ENCODE assay signal across 13 cellular contexts in genomic region chr16:81473561-81473960, GRCh38. TPM values are rescaled to one million over a fixed set of nuclear protein-coding genes. Genes with fewer than 3 reads are reported as not detected.
A peak's percentile ranks its signal among the peaks of the same experiment; 100 is the strongest.
DNase-seq lines count a peak whose midpoint lies in the region; ATAC-seq, FAIRE-seq and TF ChIP-seq lines count a peak whose summit lies in the region.
"Had no signal": no experiment of that assay in that cellular context is flagged by ENCODE, and none has a peak within 500 bp of the region (broad histone marks: within the 10 kb centered on the region; RNA-seq: fewer than 3 reads in every experiment).

No MANE protein-coding gene starts in this region.

- H3K9me2 ChIP-seq in GM23248 (ENCODE audit: insufficient read depth) = no peaks in the 10 kb centered on the region

- in situ Hi-C loops in GM23248 (cut with MboI) = no loop called here

- no peak for FAIRE-seq in D721Med (lab: Jason Lieb, UNC)

- H3K36me3 ChIP-seq in GM23248 (ENCODE audit: low read depth) (no peaks in the 10 kb centered on the region; the same call in 1 of the 2 replicates), spleen (peaks cover 0 to 22% (median 0%) of the 10 kb centered on the region in 6 donors)

- 62 to 64% methylated on average over 10 of the region's 10 CpGs for WGBS in GM23248 (ENCODE audit: low coverage in 1 of 2, low lambda C conversion rate in 2 of 2, missing lambda C conversion rate in 2 of 2), 2 experiments
- WGBS in spleen, 5 donors = 77 to 85% (median 84%) methylated on average over 10 of the region's 10 CpGs

- H2AFZ ChIP-seq in GM23248 = no peak overlapping the region

- intact Hi-C loops in spleen (cut with DNase I; ENCODE audit: low total_unique reads) = no loop called here

- no peak overlapping the region for H3K4me2 ChIP-seq in GM23248 (ENCODE audit: unreplicated experiment)

- H3K4me1 ChIP-seq in GM23248 (ENCODE audit: insufficient read depth) (no peaks in the 10 kb centered on the region), spleen (peaks cover 50 to 100% (median 98%) of the 10 kb centered on the region in 6 donors), foreskin keratinocyte (no peaks in the 10 kb centered on the region)

- H4K20me1 ChIP-seq in GM23248 (ENCODE audit: insufficient read depth) = peaks cover 7% of the 10 kb centered on the region; the same call in 1 of the 2 replicates

- no peak overlapping the region for H3K27ac ChIP-seq in GM23248
- peak overlapping the region in 7 of 8 donors; percentile 58 to 95 (median 65) for H3K27ac ChIP-seq in spleen
- no peak overlapping the region for H3K27ac ChIP-seq in foreskin keratinocyte

- H3K79me2 ChIP-seq in GM23248 (ENCODE audit: insufficient read depth) = peaks cover 92% of the 10 kb centered on the region

- TF ChIP-seq CTCF in cardiac fibroblast (IDR thresholded peaks at IDR 0.05; ENCODE audit: low read depth, low read length) = no peak
- TF ChIP-seq CTCF in spleen (IDR thresholded peaks at IDR 0.05 in 8 of 11, conservative IDR thresholded peaks at IDR 0.05 in 3 of 11) = no peak
- TF ChIP-seq CTCF in foreskin keratinocyte (conservative IDR thresholded peaks at IDR 0.05) = no peak
- TF ChIP-seq CTCF in D721Med (IDR thresholded peaks at IDR 0.05; ENCODE audit: insufficient read depth, missing control alignments) = no peak

- peaks cover 7% of the 10 kb centered on the region; the same call in 1 of the 2 replicates for H3F3A ChIP-seq in GM23248 (ENCODE audit: insufficient read depth)

- ATAC-seq in HG02884 (IDR thresholded peaks at IDR 0.05; ENCODE audit: unreplicated experiment) = no peak
- ATAC-seq in GM19328 (IDR thresholded peaks at IDR 0.05; ENCODE audit: unreplicated experiment) = no peak
- no peak for ATAC-seq in foreskin keratinocyte

- H3K4me3 ChIP-seq in GM23248 (no peak overlapping the region), cardiac fibroblast (replicated peaks in 1 of 2; ENCODE audit: low read depth in 2 of 2, low read length in 2 of 2) (no peak overlapping the region), spleen (no peak overlapping the region)

- DNase-seq in GM23248 (peak; percentile 23), cardiac fibroblast (ENCODE audit: low read depth in 2 of 2) (peak; percentile 72 to 73), left kidney (ENCODE audit: low read depth, low spot score) (peak; percentile 68), spleen (no peak), foreskin keratinocyte (no peak), D721Med (ENCODE audit: insufficient read length, low spot score) (no peak)
- DNase-seq: activated CD4-positive, alpha-beta T cell treated with anti-CD3 and anti-CD28 coated beads, Interleukin-2, amount 10 ng/mL, durations not matched to agents 24 days and 14 days; midbrain; NCI-H1092; stimulated activated CD4-positive, alpha-beta T cell treated with anti-CD3 and anti-CD28 coated beads, Interleukin-4, amount 100 ng/mL, for 4 hours; stimulated activated naive CD4-positive, alpha-beta T cell treated with Interleukin-2 at 50 U/mL for 16 hours had no signal

- H3K9me3 ChIP-seq in GM23248 (ENCODE audit: low read depth) (no peaks in the 10 kb centered on the region), spleen (no peaks in the 10 kb centered on the region)

- no peak for TF ChIP-seq POLR2A in spleen (IDR thresholded peaks at IDR 0.05)

- H3K27me3 ChIP-seq in GM23248 (replicated peaks; ENCODE audit: insufficient read depth) (no peaks in the 10 kb centered on the region), spleen (replicated peaks in 1 of 7) (no peaks in the 10 kb centered on the region), foreskin keratinocyte (no peaks in the 10 kb centered on the region)

- no peak overlapping the region for H3K9ac ChIP-seq in GM23248

RNA-seq across cellular contexts. Expression of gene CMIP, which starts 29.0 kb away (rescaled TPM):
- total RNA-seq in GM23248 (2014; rRNA removed; shearing (Covaris generic)) = 7.8 and 9.5 TPM in 2 replicates
- polyA plus RNA-seq in GM23248 (2016; fragmentation: Nextera tagmentation; extraction: Ambion mirVana) = 1.3 and 1.5 TPM in 2 replicates
- total RNA-seq in spleen = 100 to 1,000 TPM in 1 of 7 donors, 10 to 100 TPM in 6; 49.9 to 107 (median 67.1) TPM
- 10 to 100 TPM in 1 of 3 donors, 1 to 10 TPM in 2; 6.0 to 11.8 (median 6.2) TPM for polyA plus RNA-seq in spleen
- 28.0 and 28.9 TPM in 2 replicates for total RNA-seq in foreskin keratinocyte
- 12.9 and 15.3 TPM in 2 replicates for polyA plus RNA-seq in foreskin keratinocyte

Comparison
In these comparisons a context has a peak if more than half of its experiments do, and no peak if none do; other contexts are left out.
1. DNase-seq: peak in GM23248 (single experiment), cardiac fibroblast (2 of 2) and left kidney (single experiment); none in spleen (single experiment), foreskin keratinocyte (0 of 2) and D721Med (single experiment).
2. H3K27ac ChIP-seq: peak in spleen (7 of 8); none in GM23248 (single experiment) and foreskin keratinocyte (single experiment).